Comparison of ENCODE assay signal across 8 cellular contexts in genomic region chr14:30443368-30444007, GRCh38.
DNase-seq lines count a peak whose midpoint lies in the region; ATAC-seq, FAIRE-seq and TF ChIP-seq lines count a peak whose summit lies in the region.

No MANE protein-coding gene starts in this region.

- 26% methylated on average over 7 of the region's 7 CpGs for WGBS in GM12878 (ENCODE audit: insufficient coverage, insufficient replicate concordance, low lambda C conversion rate, missing lambda C conversion rate)

- in situ Hi-C loops in GM12878 (cut with MboI), result loop anchor here (10.0 to 25.0 kb wide), 2 partner anchors 889 to 1681 kb away; partner anchors contain the start of gene FOXG1

- H3K4me1 ChIP-seq in GM12878 (ENCODE audit: control insufficient read depth, insufficient read depth, low read length), result no peaks in the 10 kb centered on the region

- peak; percentile 32 to 71 (median 45); a peak in 5 of 6 replicates for TF ChIP-seq CTCF in GM12878 (IDR thresholded peaks at IDR 0.05 in 2 of 3, conservative IDR thresholded peaks at IDR 0.05 in 1 of 3; ENCODE audit: control insufficient read depth in 2 of 3, extremely low read depth in 1 of 3, insufficient read depth in 1 of 3, low read depth in 3 of 3, low read length in 3 of 3)

- H3K36me3 ChIP-seq in GM12878 (ENCODE audit: control insufficient read depth in 2 of 2, insufficient read depth in 2 of 2, low read length in 1 of 2), result no peaks in the 10 kb centered on the region

- H3K9ac ChIP-seq in GM12878 (ENCODE audit: control insufficient read depth, insufficient read depth, low read length), result no peak overlapping the region

- no peaks in the 10 kb centered on the region for H4K20me1 ChIP-seq in GM12878 (ENCODE audit: control insufficient read depth, insufficient read depth)

- no peak for TF ChIP-seq EP300 in GM12878 (IDR thresholded peaks at IDR 0.05; ENCODE audit: borderline replicate concordance in 1 of 2, control insufficient read depth in 1 of 2, low read depth in 2 of 2, low read length in 2 of 2)

- CTCF ChIA-PET in GM12878 (lab: Yijun Ruan, JAX), result interaction anchor here (0.6 to 3.0 kb wide), 23 partner anchors 9 to 1691 kb away, joined by 3 to 32 read pairs (median 4); no protein-coding TSS in a partner anchor

- SMC1A ChIA-PET in GM12878 (lab: Charles Lee; ENCODE audit: uncharacterized antibody, unreplicated experiment), result interaction anchor here (0.6 to 2.0 kb wide), 19 partner anchors 8 to 1690 kb away, joined by 3 to 27 read pairs (median 3); no protein-coding TSS in a partner anchor

- FAIRE-seq in GM12878 (lab: Jason Lieb, UNC), result peak; percentile 82

- H3K79me2 ChIP-seq in GM12878 (ENCODE audit: control insufficient read depth, insufficient read depth, low read length), result no peaks in the 10 kb centered on the region

- ATAC-seq in GM12878, result peak; percentile 57; the same call in 1 of the 3 replicates
- ATAC-seq in GM21576 (IDR thresholded peaks at IDR 0.05; ENCODE audit: unreplicated experiment), result no peak

- no peak for TF ChIP-seq POLR2A in GM12878 (IDR thresholded peaks at IDR 0.05; ENCODE audit: low read depth, low read length)

- H3K9me3 ChIP-seq in GM12878 (replicated peaks; ENCODE audit: control insufficient read depth, insufficient read depth, low read length), result no peaks in the 10 kb centered on the region

- BruUV-seq in GM12878 (replicated peaks; lab: Mats Ljungman, UMichigan), result no TSS peak

- no peak overlapping the region for H3K4me3 ChIP-seq in GM12878

- peak; percentile 67 for DNase-seq in NCI-H82 (lab: John Stamatoyannopoulos, UW)
- no peak for DNase-seq in NCI-H82 treated with DMSO at 0.1 percent for 48 hours (lab: John Stamatoyannopoulos, UW; ENCODE audit: unreplicated experiment)
- peak; percentile 66 for DNase-seq in NCI-H146 treated with DMSO at 0.1 percent for 48 hours (lab: John Stamatoyannopoulos, UW; ENCODE audit: unreplicated experiment)
- no peak for DNase-seq in GM12878 (ENCODE audit: low read depth, low spot score)
- peak; percentile 51 for DNase-seq in myocyte (ENCODE audit: low read depth)
- DNase-seq in activated CD8-positive, alpha-beta memory T cell treated with anti-CD3 and anti-CD28 coated beads for 24 hours, result no peak
- DNase-seq in stimulated activated CD4-positive, alpha-beta T cell treated with anti-CD3 and anti-CD28 coated beads, Interleukin-4, amount 100 ng/mL, for 4 hours, result no peak

- no peak overlapping the region for H3K4me2 ChIP-seq in GM12878 (ENCODE audit: control insufficient read depth, insufficient read depth)

- no peak overlapping the region for H3K27ac ChIP-seq in GM12878 (ENCODE audit: control insufficient read depth, insufficient read depth)

- intact Hi-C loops in GM12878 (cut with micrococcal nuclease; ENCODE audit: unreplicated experiment), result loop anchor here (1.0 to 10.0 kb wide), 5 partner anchors 69 to 1689 kb away; no protein-coding TSS in a partner anchor

- RAD21 ChIA-PET in GM12878 (lab: Charles Lee; ENCODE audit: unreplicated experiment), result interaction anchor here (0.7 to 2.0 kb wide), 12 partner anchors 11 to 894 kb away, joined by 3 to 11 read pairs (median 4); no protein-coding TSS in a partner anchor

- H2AFZ ChIP-seq in GM12878 (ENCODE audit: control insufficient read depth, low read depth, low read length), result no peak overlapping the region

- TF ChIP-seq RAD21 in GM12878 (IDR thresholded peaks at IDR 0.05; ENCODE audit: insufficient read depth, low read depth, low read length), result peak; percentile 80

- POLR2A ChIA-PET in GM12878 (lab: Charles Lee), result no interaction called here

- no peaks in the 10 kb centered on the region for H3K27me3 ChIP-seq in GM12878 (replicated peaks in 1 of 2; ENCODE audit: control insufficient read depth in 2 of 2, insufficient read depth in 2 of 2, low read length in 1 of 2)

TF ChIP-seq in GM12878, 131 proteins besides CTCF, POLR2A, EP300 and RAD21:
- TF ChIP-seq SMC3 (IDR thresholded peaks at IDR 0.05; ENCODE audit: borderline replicate concordance, low read length) (peak; percentile 52; the same call in 1 of the 2 replicates), SMAD1 (IDR thresholded peaks at IDR 0.05; ENCODE audit: low read depth, partially characterized antibody) (no peak), CHD2 (IDR thresholded peaks at IDR 0.05; ENCODE audit: borderline replicate concordance, low read depth, low read length) (no peak), TCF12 (IDR thresholded peaks at IDR 0.05; ENCODE audit: low read depth, low read length) (no peak)

Comparison
In these comparisons a context has a peak if more than half of its experiments do, and no peak if none do; other contexts are left out.
1. DNase-seq: peak in NCI-H82 (single experiment), NCI-H146 treated with DMSO at 0.1 percent for 48 hours (single experiment) and myocyte (single experiment); none in NCI-H82 treated with DMSO at 0.1 percent for 48 hours (single experiment), GM12878 (single experiment), activated CD8-positive, alpha-beta memory T cell treated with anti-CD3 and anti-CD28 coated beads for 24 hours (single experiment) and stimulated activated CD4-positive, alpha-beta T cell treated with anti-CD3 and anti-CD28 coated beads, Interleukin-4, amount 100 ng/mL, for 4 hours (0 of 2).